In genomic region chr3:42960781-42961180, GRCh38 we compare ENCODE assay signal across 17 cellular contexts. TPM values are rescaled to one million over a fixed set of nuclear protein-coding genes. Genes with fewer than 3 reads are reported as not detected.
DNase-seq lines count a peak whose midpoint lies in the region; ATAC-seq and TF ChIP-seq lines count a peak whose summit lies in the region.
"Had no signal": no experiment of that assay in that cellular context is flagged by ENCODE, and none has a peak within 500 bp of the region (broad histone marks: within the 10 kb centered on the region; RNA-seq: fewer than 3 reads in every experiment).

No MANE protein-coding gene starts in this region.

- CTCF ChIA-PET in activated CD8-positive, alpha-beta T cell treated with anti-CD3 and anti-CD28 coated beads for 36 hours (lab: Charles Lee): interaction anchor here (0.7 to 3.5 kb wide), 27 partner anchors 11 to 542 kb away, joined by 3 to 29 read pairs (median 9); partner anchors contain the start of genes POMGNT2 and SNRK

- DNase-seq in G401 (ENCODE audit: low spot score): peak; percentile 72
- DNase-seq in cerebellum (ENCODE audit: low spot score): peak; percentile 20
- no peak for DNase-seq in activated CD8-positive, alpha-beta T cell treated with anti-CD3 and anti-CD28 coated beads for 36 hours
- no peak for DNase-seq in iPS-NIHi11 (ENCODE audit: low spot score)
- DNase-seq: Calu3; CD4-positive, alpha-beta memory T cell; COR-L47; DMS79; EL; GF-D8; GOT3; HFFc6 had no signal

- no peaks in the 10 kb centered on the region for H4K20me1 ChIP-seq in OCI-LY3 (ENCODE audit: insufficient read depth, low read length)

- H3K27ac ChIP-seq in OCI-LY3 (ENCODE audit: low read length): no peak overlapping the region

- H3K4me1 Mint-ChIP-seq in activated CD8-positive, alpha-beta T cell treated with anti-CD3 and anti-CD28 coated beads for 36 hours (ENCODE audit: low read depth): peaks cover 19% of the 10 kb centered on the region

- peaks cover 15% of the 10 kb centered on the region for H3K4me1 ChIP-seq in OCI-LY3 (ENCODE audit: low read length)
- H3K4me1 ChIP-seq: HAP-1 had no signal

- H3K4me3 Mint-ChIP-seq in activated CD8-positive, alpha-beta T cell treated with anti-CD3 and anti-CD28 coated beads for 36 hours: no peak overlapping the region
- H3K4me3 Mint-ChIP-seq: CD4-positive, alpha-beta memory T cell; HFFc6 had no signal

- peak overlapping the region; percentile 19; the same call in 1 of the 2 replicates for H3K4me2 ChIP-seq in OCI-LY3 (ENCODE audit: low read length)

- no peak overlapping the region for H3K27ac Mint-ChIP-seq in activated CD8-positive, alpha-beta T cell treated with anti-CD3 and anti-CD28 coated beads for 36 hours
- H3K27ac Mint-ChIP-seq: CD4-positive, alpha-beta memory T cell; HFFc6 had no signal

- no peaks in the 10 kb centered on the region for H3K27me3 Mint-ChIP-seq in activated CD8-positive, alpha-beta T cell treated with anti-CD3 and anti-CD28 coated beads for 36 hours

- H3K36me3 ChIP-seq in OCI-LY3 (replicated peaks; ENCODE audit: low read depth, low read length): no peaks in the 10 kb centered on the region
- H3K36me3 ChIP-seq: HAP-1 had no signal

- no peaks in the 10 kb centered on the region for H3K9me3 ChIP-seq in OCI-LY3 (ENCODE audit: insufficient read depth, low read length)
- H3K9me3 ChIP-seq: HAP-1 had no signal

- in situ Hi-C loops in G401 (cut with HindIII; ENCODE audit: low sequenced_read_pairs): no loop called here

- intact Hi-C loops in activated CD8-positive, alpha-beta T cell treated with anti-CD3 and anti-CD28 coated beads for 36 hours (cut with micrococcal nuclease): loop anchor here (10.0 kb wide), 1 partner anchor 114 kb away; no protein-coding TSS in a partner anchor

- no peaks in the 10 kb centered on the region for H3K36me3 Mint-ChIP-seq in activated CD8-positive, alpha-beta T cell treated with anti-CD3 and anti-CD28 coated beads for 36 hours (ENCODE audit: low read depth)
- H3K36me3 Mint-ChIP-seq: CD4-positive, alpha-beta memory T cell had no signal

- no peaks in the 10 kb centered on the region for H3K79me2 ChIP-seq in OCI-LY3 (ENCODE audit: low read length)

- no peak overlapping the region for H3K9ac ChIP-seq in OCI-LY3 (ENCODE audit: low read length)

- no peaks in the 10 kb centered on the region for H3K27me3 ChIP-seq in OCI-LY3 (ENCODE audit: low read depth, low read length)

- POLR2A ChIA-PET in activated CD8-positive, alpha-beta T cell treated with anti-CD3 and anti-CD28 coated beads for 36 hours (lab: Charles Lee): no interaction called here

- no peak overlapping the region for H2AFZ ChIP-seq in OCI-LY3 (ENCODE audit: low read depth, low read length)

- H3K9me3 Mint-ChIP-seq in activated CD8-positive, alpha-beta T cell treated with anti-CD3 and anti-CD28 coated beads for 36 hours: no peaks in the 10 kb centered on the region
- H3K9me3 Mint-ChIP-seq: CD4-positive, alpha-beta memory T cell; HFFc6 had no signal

- H3K4me3 ChIP-seq in OCI-LY3 (ENCODE audit: low read length): no peak overlapping the region
- H3K4me3 ChIP-seq: HAP-1 had no signal

- ATAC-seq in activated CD8-positive, alpha-beta T cell treated with anti-CD3 and anti-CD28 coated beads for 36 hours: no peak
- ATAC-seq in HG02642 (IDR thresholded peaks at IDR 0.05; ENCODE audit: poor library complexity, unreplicated experiment): no peak

- no peak for TF ChIP-seq CTCF in OCI-LY3 (IDR thresholded peaks at IDR 0.05; ENCODE audit: low read depth, low read length)
- no peak for TF ChIP-seq CTCF in activated CD8-positive, alpha-beta T cell treated with anti-CD3 and anti-CD28 coated beads for 36 hours (IDR thresholded peaks at IDR 0.05)

RNA-seq across cellular contexts. Expression of gene GASK1A, which starts 18.3 kb away (rescaled TPM):
- total RNA-seq in G401 (2014; rRNA removed; shearing (Covaris generic)): not detected in 2 replicates
- total RNA-seq in cerebellum: 11.4 TPM
- under 1 TPM in 1 of 2 experiments, not detected in 1; 0.11 TPM for total RNA-seq in activated CD8-positive, alpha-beta T cell treated with anti-CD3 and anti-CD28 coated beads for 36 hours
- total RNA-seq: A172; CD4-positive, alpha-beta memory T cell; HFFc6 had no signal

RNA-seq across cellular contexts. Expression of gene ZNF662, which starts 54.8 kb away (rescaled TPM):
- not detected in 2 replicates for total RNA-seq in G401 (2014; rRNA removed; shearing (Covaris generic))
- total RNA-seq in cerebellum: 23.0 TPM
- 1 to 10 TPM; 2.1 to 3.2 TPM for total RNA-seq in activated CD8-positive, alpha-beta T cell treated with anti-CD3 and anti-CD28 coated beads for 36 hours
- total RNA-seq: A172, A673 had no signal

Comparison
In these comparisons a context has a peak if more than half of its experiments do, and no peak if none do; other contexts are left out.
1. DNase-seq: peak in G401 (single experiment) and cerebellum (single experiment); none in activated CD8-positive, alpha-beta T cell treated with anti-CD3 and anti-CD28 coated beads for 36 hours (single experiment) and iPS-NIHi11 (single experiment).
2. RNA of gene GASK1A, which starts 18.3 kb away (total RNA-seq): 11.4 TPM in cerebellum (single experiment); 0.11 TPM in activated CD8-positive, alpha-beta T cell treated with anti-CD3 and anti-CD28 coated beads for 36 hours and not detected in G401; every median in the first group is over 10 times any median in the second.